11 cellular contexts compared by ENCODE assay signal in genomic region chr7:47481656-47482012, GRCh38.
DNase-seq lines count a peak whose midpoint lies in the region; ATAC-seq and TF ChIP-seq lines count a peak whose summit lies in the region.
"Had no signal": no experiment of that assay in that cellular context is flagged by ENCODE, and none has a peak within 500 bp of the region (broad histone marks: within the 10 kb centered on the region; RNA-seq: fewer than 3 reads in every experiment).

No MANE protein-coding gene starts in this region.

- no peaks in the 10 kb centered on the region for H3K27me3 Mint-ChIP-seq in progenitor cell of endocrine pancreas
- peaks cover 94% of the 10 kb centered on the region for H3K27me3 Mint-ChIP-seq in WTC11 (ENCODE audit: low read depth)
- H3K27me3 Mint-ChIP-seq: activated CD8-positive, alpha-beta T cell treated with anti-CD3 and anti-CD28 coated beads for 36 hours had no signal

- H3K4me1 ChIP-seq in Peyer's patch, result peaks cover 6 to 67% (median 28%) of the 10 kb centered on the region in 4 donors

- H3K4me3 ChIP-seq in AG04450 (ENCODE audit: low read depth, low read length) (peak overlapping the region; percentile 17; the same call in 1 of the 2 replicates), Peyer's patch (no peak overlapping the region), fibroblast of villous mesenchyme (ENCODE audit: low read depth, low read length) (peak overlapping the region; percentile 24)

- H3K4me3 Mint-ChIP-seq in progenitor cell of endocrine pancreas (ENCODE audit: low read depth) (no peak overlapping the region), WTC11 (no peak overlapping the region)
- H3K4me3 Mint-ChIP-seq: activated CD8-positive, alpha-beta T cell treated with anti-CD3 and anti-CD28 coated beads for 36 hours had no signal

- no peak for TF ChIP-seq POLR2A in Peyer's patch (IDR thresholded peaks at IDR 0.05)

- H3K4me1 Mint-ChIP-seq in progenitor cell of endocrine pancreas (ENCODE audit: low read depth) (peaks cover 67% of the 10 kb centered on the region), WTC11 (peaks cover 49% of the 10 kb centered on the region)

- POLR2A ChIA-PET in AG04450 (lab: Yijun Ruan, JAX), result interaction anchor here (1.3 to 3.1 kb wide), 7 partner anchors 20 to 129 kb away, joined by 5 to 39 read pairs (median 6); no protein-coding TSS in a partner anchor
- POLR2A ChIA-PET in WTC11 (lab: Charles Lee), result no interaction called here

- H3K27ac ChIP-seq in AG04450 (ENCODE audit: low read depth, low read length) (peak overlapping the region; percentile 99), Peyer's patch (peak overlapping the region; percentile 57 to 74 (median 71))

- H3K36me3 Mint-ChIP-seq in progenitor cell of endocrine pancreas (ENCODE audit: insufficient read depth) (peaks cover 3% of the 10 kb centered on the region), WTC11 (peaks cover 18% of the 10 kb centered on the region)

- ATAC-seq in GM18519 (IDR thresholded peaks at IDR 0.05; ENCODE audit: low FRiP score, unreplicated experiment) (no peak), WTC11 (no peak)

- no peaks in the 10 kb centered on the region for H3K36me3 ChIP-seq in Peyer's patch

- H3K27me3 ChIP-seq in AG04450 (ENCODE audit: control insufficient read depth, insufficient read depth, low read length) (no peaks in the 10 kb centered on the region), Peyer's patch (no peaks in the 10 kb centered on the region)

- H3K9me3 Mint-ChIP-seq in progenitor cell of endocrine pancreas (ENCODE audit: low read depth) (no peaks in the 10 kb centered on the region), WTC11 (peaks cover 4% of the 10 kb centered on the region; the same call in 1 of the 2 replicates)

- H3K27ac Mint-ChIP-seq in progenitor cell of endocrine pancreas (peak overlapping the region; percentile 70), WTC11 (no peak overlapping the region)
- H3K27ac Mint-ChIP-seq: activated CD8-positive, alpha-beta T cell treated with anti-CD3 and anti-CD28 coated beads for 36 hours had no signal

- no peak for TF ChIP-seq CTCF in AG04450 (IDR thresholded peaks at IDR 0.05; ENCODE audit: low read depth, low read length)
- TF ChIP-seq CTCF in Peyer's patch (IDR thresholded peaks at IDR 0.05), result no peak
- no peak for TF ChIP-seq CTCF in fibroblast of villous mesenchyme (IDR thresholded peaks at IDR 0.05; ENCODE audit: insufficient read depth, low read depth, low read length)
- no peak for TF ChIP-seq CTCF in progenitor cell of endocrine pancreas (IDR thresholded peaks at IDR 0.05; ENCODE audit: unreplicated experiment)
- no peak for TF ChIP-seq CTCF in WTC11 (IDR thresholded peaks at IDR 0.05)

- no peaks in the 10 kb centered on the region for H3K9me3 ChIP-seq in AG04450 (ENCODE audit: control insufficient read depth, insufficient read depth, low read length)
- H3K9me3 ChIP-seq in Peyer's patch, result no peaks in the 10 kb centered on the region

- no peak for DNase-seq in AG04450 (ENCODE audit: low read depth, low spot score)
- no peak for DNase-seq in Peyer's patch
- no peak for DNase-seq in fibroblast of villous mesenchyme (ENCODE audit: low read depth)
- DNase-seq in progenitor cell of endocrine pancreas (ENCODE audit: low spot score, unreplicated experiment), result no peak
- no peak for DNase-seq in amniotic stem cell (lab: John Stamatoyannopoulos, UW)
- no peak for DNase-seq in HuH-7.5 (ENCODE audit: low spot score)
- DNase-seq in WTC11 (ENCODE audit: low spot score), result no peak
- DNase-seq: GOT3, Karpas-422 had no signal

- CTCF ChIA-PET in AG04450 (lab: Charles Lee) (interaction anchor here (1.0 to 1.6 kb wide), 2 partner anchors 46 to 216 kb away, joined by 3 to 5 read pairs; no protein-coding TSS in a partner anchor), WTC11 (lab: Charles Lee) (interaction anchor here (1.1 to 2.7 kb wide), 4 partner anchors 37 to 215 kb away, joined by 4 to 16 read pairs (median 8); no protein-coding TSS in a partner anchor)

TF ChIP-seq in WTC11, 78 proteins besides CTCF, POLR2A, EP300 and RAD21:
- TF ChIP-seq ELF4 (CRISPR knock-in tag; IDR thresholded peaks at IDR 0.05; ENCODE audit: low read depth) (no peak), FOXP4 (CRISPR knock-in tag; IDR thresholded peaks at IDR 0.05) (no peak), OVOL2 (CRISPR knock-in tag; IDR thresholded peaks at IDR 0.05; ENCODE audit: borderline replicate concordance) (no peak), CREB1 (CRISPR knock-in tag; IDR thresholded peaks at IDR 0.05) (no peak), MLX (CRISPR knock-in tag; IDR thresholded peaks at IDR 0.05) (no peak), ETV6 (CRISPR knock-in tag; IDR thresholded peaks at IDR 0.05) (no peak), ZNF138 (CRISPR knock-in tag; conservative IDR thresholded peaks at IDR 0.05) (no peak), ATF2 (CRISPR knock-in tag; IDR thresholded peaks at IDR 0.05; ENCODE audit: borderline replicate concordance, low read depth) (no peak), GTF2I (CRISPR knock-in tag; conservative IDR thresholded peaks at IDR 0.05) (no peak), ESRRA (CRISPR knock-in tag; IDR thresholded peaks at IDR 0.05; ENCODE audit: borderline replicate concordance) (no peak), IRF2 (CRISPR knock-in tag; IDR thresholded peaks at IDR 0.05; ENCODE audit: borderline replicate concordance, low read depth) (no peak)

Comparison
In these comparisons a context has a peak if more than half of its experiments do, and no peak if none do; other contexts are left out.
1. H3K4me3 ChIP-seq: peak in AG04450 (single experiment) and fibroblast of villous mesenchyme (single experiment); none in Peyer's patch (0 of 4).